ENCODE assay signal across 24 cellular contexts in genomic region chr9:13628526-13628925, GRCh38.
"Had no signal": no experiment of that assay in that cellular context is flagged by ENCODE, and none has a peak within 500 bp of the region (broad histone marks: within the 10 kb centered on the region; RNA-seq: fewer than 3 reads in every experiment).

No MANE protein-coding gene starts in this region.

- H3K4me1 ChIP-seq: left ventricle myocardium inferior, right atrium auricular region, right lobe of liver, stomach, testis, thyroid gland, transverse colon, upper lobe of left lung had no signal

- H3K27ac ChIP-seq: left ventricle myocardium inferior, ovary, right atrium auricular region, right lobe of liver, skin epidermis, stomach, testis, thyroid gland, transverse colon, upper lobe of left lung had no signal

- H3K4me3 ChIP-seq: left ventricle myocardium inferior, lung, ovary, right atrium auricular region, right lobe of liver, skin epidermis, stomach, testis, thyroid gland, transverse colon, upper lobe of left lung had no signal

- ATAC-seq: natural killer cell; right lobe of liver; stimulated activated naive B cell treated with anti-CD40 and anti-IgM and Interleukin-4, amounts not matched to agents 10 μg/mL and 1 μg/mL and 100 μg/mL, for 72 hours; stimulated activated naive CD8-positive, alpha-beta T cell treated with anti-CD3 and anti-CD28 coated beads, Interleukin-15, Interleukin-2, amounts not matched to agents 100 U/mL and 50 U/mL, for 24 hours had no signal

- H3K27me3 ChIP-seq: ovary, right atrium auricular region, right lobe of liver, stomach, testis, thyroid gland, transverse colon, upper lobe of left lung had no signal

- H3K9me3 ChIP-seq: ovary, right lobe of liver, testis, thyroid gland had no signal

- DNase-seq: hypothalamus; immature natural killer cell; islet precursor cell; left ventricle myocardium inferior; midbrain; naive B cell; natural killer cell; nephron progenitor cell; ovary; right lobe of liver; stimulated activated CD4-positive, alpha-beta T cell treated with anti-CD3 and anti-CD28 coated beads, Interleukin-12 subunit alpha, Interleukin-12 subunit beta, amount 100 ng/mL, for 4 hours; stimulated activated CD4-positive, alpha-beta T cell treated with anti-CD3 and anti-CD28 coated beads, Interleukin-15, amount 100 ng/mL, for 24 hours; stimulated activated CD4-positive, alpha-beta T cell treated with anti-CD3 and anti-CD28 coated beads, Interleukin-2, amount 100 ng/mL, for 24 hours; stimulated activated CD4-positive, alpha-beta T cell treated with anti-CD3 and anti-CD28 coated beads, Interleukin-4, amount 100 ng/mL, for 1 hour; stimulated activated naive B cell treated with anti-CD40 and anti-IgM and Interleukin-4, amounts not matched to agents 10 μg/mL and 1 μg/mL and 100 μg/mL, for 72 hours; stimulated activated naive CD8-positive, alpha-beta T cell treated with anti-CD3 and anti-CD28 coated beads, Interleukin-15, Interleukin-2, amounts not matched to agents 100 U/mL and 50 U/mL, for 24 hours; stomach; testis; thyroid gland; transverse colon; upper lobe of left lung had no signal

- H3K36me3 ChIP-seq: left ventricle myocardium inferior, ovary, right atrium auricular region, right lobe of liver, stomach, thyroid gland, transverse colon, upper lobe of left lung had no signal
